In genomic region chr6:39335780-39336541, GRCh38 we compare ENCODE assay signal across 9 cellular contexts. TPM values are rescaled to one million over a fixed set of nuclear protein-coding genes. Genes with fewer than 3 reads are reported as not detected.
DNase-seq lines count a peak whose midpoint lies in the region; ATAC-seq, FAIRE-seq and TF ChIP-seq lines count a peak whose summit lies in the region.
"Had no signal": no experiment of that assay in that cellular context is flagged by ENCODE, and none has a peak within 500 bp of the region (broad histone marks: within the 10 kb centered on the region; RNA-seq: fewer than 3 reads in every experiment).

No MANE protein-coding gene starts in this region.

- H3K4me1 Mint-ChIP-seq in activated CD8-positive, alpha-beta T cell treated with anti-CD3 and anti-CD28 coated beads for 36 hours (ENCODE audit: low read depth): peaks cover 10% of the 10 kb centered on the region

- H3K27ac Mint-ChIP-seq in activated CD8-positive, alpha-beta T cell treated with anti-CD3 and anti-CD28 coated beads for 36 hours: no peak overlapping the region

- H3K4me2 ChIP-seq in osteoblast (ENCODE audit: insufficient read depth, low read length): no peak overlapping the region

- H3K4me3 Mint-ChIP-seq in activated CD8-positive, alpha-beta T cell treated with anti-CD3 and anti-CD28 coated beads for 36 hours: no peak overlapping the region

- H3K27me3 ChIP-seq in osteoblast (ENCODE audit: insufficient read depth, low read length): peaks cover 7% of the 10 kb centered on the region

- no peaks in the 10 kb centered on the region for H3K9me3 ChIP-seq in osteoblast (ENCODE audit: low read depth, low read length)

- H3K9me3 Mint-ChIP-seq in activated CD8-positive, alpha-beta T cell treated with anti-CD3 and anti-CD28 coated beads for 36 hours: no peaks in the 10 kb centered on the region

- H3K4me1 ChIP-seq in osteoblast (ENCODE audit: insufficient read depth, low read length): no peaks in the 10 kb centered on the region

- ATAC-seq in GM19043 (IDR thresholded peaks at IDR 0.05; ENCODE audit: low read depth, unreplicated experiment) (peak; percentile 69), HG02840 (IDR thresholded peaks at IDR 0.05; ENCODE audit: low FRiP score, unreplicated experiment) (no peak)
- no peak for ATAC-seq in activated CD8-positive, alpha-beta T cell treated with anti-CD3 and anti-CD28 coated beads for 36 hours

- no peaks in the 10 kb centered on the region for H3K36me3 Mint-ChIP-seq in activated CD8-positive, alpha-beta T cell treated with anti-CD3 and anti-CD28 coated beads for 36 hours (ENCODE audit: low read depth)

- no peak for TF ChIP-seq CTCF in activated CD8-positive, alpha-beta T cell treated with anti-CD3 and anti-CD28 coated beads for 36 hours (IDR thresholded peaks at IDR 0.05)
- no peak for TF ChIP-seq CTCF in osteoblast (IDR thresholded peaks at IDR 0.05; ENCODE audit: extremely low read depth, low read depth, low read length)

- POLR2A ChIA-PET in activated CD8-positive, alpha-beta T cell treated with anti-CD3 and anti-CD28 coated beads for 36 hours (lab: Charles Lee): no interaction called here

- no peak overlapping the region for H3K4me3 ChIP-seq in osteoblast (ENCODE audit: insufficient read depth, low read length)

- FAIRE-seq in HTR-8/SVneo (lab: Jason Lieb, UNC) (no peak), RCC 7860 (lab: Jason Lieb, UNC) (no peak)
- FAIRE-seq: colon had no signal

- peaks cover 9% of the 10 kb centered on the region for H3K27me3 Mint-ChIP-seq in activated CD8-positive, alpha-beta T cell treated with anti-CD3 and anti-CD28 coated beads for 36 hours

- no peaks in the 10 kb centered on the region for H3K79me2 ChIP-seq in osteoblast (ENCODE audit: insufficient read depth, low read length)

- CTCF ChIA-PET in activated CD8-positive, alpha-beta T cell treated with anti-CD3 and anti-CD28 coated beads for 36 hours (lab: Charles Lee): interaction anchor here (0.5 to 2.3 kb wide), 2 partner anchors 26 to 342 kb away, joined by 4 to 9 read pairs; no protein-coding TSS in a partner anchor

- H4K20me1 ChIP-seq in osteoblast (ENCODE audit: insufficient read depth, low read length): no peaks in the 10 kb centered on the region

- intact Hi-C loops in activated CD8-positive, alpha-beta T cell treated with anti-CD3 and anti-CD28 coated beads for 36 hours (cut with micrococcal nuclease): no loop called here

- no peak overlapping the region for H3K27ac ChIP-seq in osteoblast (ENCODE audit: low read depth, low read length)

- DNase-seq in HTR-8/SVneo (ENCODE audit: insufficient read length, low spot score) (peak; percentile 24), osteoblast (ENCODE audit: insufficient read length, low spot score, missing footprints) (peak; percentile 84), HuH-7 (ENCODE audit: low spot score) (no peak), RCC 7860 (ENCODE audit: low spot score) (no peak)
- peak; percentile 37 for DNase-seq in activated CD8-positive, alpha-beta T cell treated with anti-CD3 and anti-CD28 coated beads for 36 hours

- H2AFZ ChIP-seq in osteoblast (ENCODE audit: low read length): no peak overlapping the region

- no peaks in the 10 kb centered on the region for H3K36me3 ChIP-seq in osteoblast (ENCODE audit: insufficient read depth, low read length)

RNA-seq across cellular contexts. Expression of gene KCNK16, which starts 13.5 kb away (rescaled TPM):
- total RNA-seq in activated CD8-positive, alpha-beta T cell treated with anti-CD3 and anti-CD28 coated beads for 36 hours: not detected
- not detected in 2 replicates for total RNA-seq in osteoblast
- total RNA-seq: osteocyte had no signal

RNA-seq across cellular contexts. Expression of gene KCNK17, which starts 21.7 kb away (rescaled TPM):
- total RNA-seq in activated CD8-positive, alpha-beta T cell treated with anti-CD3 and anti-CD28 coated beads for 36 hours: not detected
- total RNA-seq in osteoblast: not detected in 2 replicates
- total RNA-seq: osteocyte had no signal

Comparison
In these comparisons a context has a peak if more than half of its experiments do, and no peak if none do; other contexts are left out.
1. DNase-seq: peak in HTR-8/SVneo (single experiment), activated CD8-positive, alpha-beta T cell treated with anti-CD3 and anti-CD28 coated beads for 36 hours (single experiment) and osteoblast (single experiment); none in HuH-7 (single experiment) and RCC 7860 (single experiment).